In the genomic region with DNA sequence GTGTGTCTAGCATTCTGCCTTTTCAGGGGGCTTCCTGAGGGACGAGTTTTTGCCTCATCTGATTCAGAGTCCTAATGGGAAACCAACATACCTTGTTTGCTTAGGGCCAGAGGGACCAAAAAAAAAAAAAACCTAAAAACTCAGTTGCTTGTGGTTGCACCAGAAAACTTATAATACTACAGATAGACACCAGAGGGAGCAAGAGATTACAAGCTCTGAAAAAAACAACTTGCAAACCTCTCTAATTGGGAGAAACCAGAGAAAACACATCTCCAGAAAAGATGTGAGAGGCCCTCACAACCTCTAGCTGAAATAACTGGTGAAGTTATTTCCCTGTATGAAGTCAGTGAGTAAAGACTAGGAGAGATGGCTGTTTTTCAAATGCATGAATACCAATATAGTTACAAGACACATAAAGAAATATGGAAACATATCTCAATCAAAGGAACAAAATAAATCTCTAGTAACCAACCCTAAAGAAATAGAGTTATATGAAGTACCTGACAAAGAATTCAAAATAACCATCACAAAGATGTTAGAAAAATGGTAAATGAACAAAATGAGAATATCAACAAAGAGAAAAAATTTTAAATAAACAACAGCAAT, we compare ENCODE assay signal across 8 cellular contexts.
DNase-seq lines count a peak whose midpoint lies in the region; ATAC-seq and TF ChIP-seq lines count a peak whose summit lies in the region.

No MANE protein-coding gene starts in this region.

- H3K27ac ChIP-seq in PC-9 (no peak overlapping the region), thoracic aorta (no peak overlapping the region)

- POLR2A ChIA-PET in PC-9 (lab: Charles Lee; ENCODE audit: unreplicated experiment), result no interaction called here

- no peaks in the 10 kb centered on the region for H3F3A ChIP-seq in PC-9 (ENCODE audit: insufficient read depth, low read depth)

- DNase-seq in AG10803 (ENCODE audit: low read depth) (peak; percentile 64), HFF-Myc (ENCODE audit: extremely low read depth, low read depth) (no peak), PC-9 (peak in 1 of 2 experiments; percentile 8), fibroblast of the aortic adventitia (ENCODE audit: low read depth) (peak; percentile 82), thoracic aorta (ENCODE audit: low spot score) (no peak), C1 segment of cervical spinal cord (lab: John Stamatoyannopoulos, UW) (no peak), HK-2 (ENCODE audit: unreplicated experiment) (no peak)
- DNase-seq in activated CD4-positive, alpha-beta T cell treated with anti-CD3 and anti-CD28 coated beads, Interleukin-2, amount 50 U/mL, for 1 hour, result no peak

- CTCF ChIA-PET in PC-9 (lab: Charles Lee), result interaction anchor here (0.6 to 2.7 kb wide), 11 partner anchors 185 to 818 kb away, joined by 3 to 13 read pairs (median 5); no protein-coding TSS in a partner anchor

- H3K4me1 ChIP-seq in PC-9 (replicated peaks; ENCODE audit: insufficient read depth), result no peaks in the 10 kb centered on the region
- H3K4me1 ChIP-seq in thoracic aorta (ENCODE audit: control insufficient read depth in 1 of 2, low read depth in 2 of 2), result no peaks in the 10 kb centered on the region

- no TSS peak for BruUV-seq in PC-9 (replicated peaks; lab: Mats Ljungman, UMichigan)

- H3K27me3 ChIP-seq in PC-9 (ENCODE audit: insufficient read depth, low read depth) (no peaks in the 10 kb centered on the region), thoracic aorta (replicated peaks; ENCODE audit: insufficient read depth) (no peaks in the 10 kb centered on the region)

- no peak overlapping the region for H3K4me2 ChIP-seq in PC-9

- H3K4me3 ChIP-seq in AG10803 (ENCODE audit: low read length), result no peak overlapping the region
- no peak overlapping the region for H3K4me3 ChIP-seq in HFF-Myc (replicated peaks; ENCODE audit: low read depth, low read length)
- no peak overlapping the region for H3K4me3 ChIP-seq in PC-9
- no peak overlapping the region for H3K4me3 ChIP-seq in fibroblast of the aortic adventitia (ENCODE audit: low read depth, low read length)
- no peak overlapping the region for H3K4me3 ChIP-seq in thoracic aorta

- 0 out of 2 replicates have a peak, but pooled peaks cover 4% of the 10 kb centered on the region for H3K9me2 ChIP-seq in PC-9 (ENCODE audit: insufficient read depth)

- H4K20me1 ChIP-seq in PC-9 (ENCODE audit: insufficient read depth), result no peaks in the 10 kb centered on the region

- H2AFZ ChIP-seq in PC-9, result no peak overlapping the region

- 0 out of 2 replicates have a peak, but pooled peaks cover 3% of the 10 kb centered on the region for H3K9me3 ChIP-seq in PC-9 (ENCODE audit: insufficient read depth, low read depth)
- peaks cover 4% of the 10 kb centered on the region for H3K9me3 ChIP-seq in thoracic aorta

- no peaks in the 10 kb centered on the region for H3K79me2 ChIP-seq in PC-9 (ENCODE audit: low read depth)

- intact Hi-C loops in PC-9 (cut with micrococcal nuclease; ENCODE audit: unreplicated experiment), result loop anchor here (1.0 to 10.0 kb wide), 6 partner anchors 195 to 1004 kb away; no protein-coding TSS in a partner anchor

- no peak for ATAC-seq in thoracic aorta (ENCODE audit: insufficient number of reproducible peaks, low FRiP score, low read depth)

- TF ChIP-seq CTCF in AG10803 (conservative IDR thresholded peaks at IDR 0.05; ENCODE audit: low read length), result peak; percentile 75
- peak; percentile 48 for TF ChIP-seq CTCF in HFF-Myc (IDR thresholded peaks at IDR 0.05; ENCODE audit: low read depth, low read length, missing control alignments)
- peak; percentile 87 for TF ChIP-seq CTCF in PC-9 (conservative IDR thresholded peaks at IDR 0.05)
- peak; percentile 61 for TF ChIP-seq CTCF in fibroblast of the aortic adventitia (IDR thresholded peaks at IDR 0.05; ENCODE audit: insufficient read depth, low read length)
- TF ChIP-seq CTCF in thoracic aorta (IDR thresholded peaks at IDR 0.05), result peak; percentile 27

- H3K36me3 ChIP-seq in PC-9 (ENCODE audit: low read depth), result no peaks in the 10 kb centered on the region
- H3K36me3 ChIP-seq in thoracic aorta, result no peaks in the 10 kb centered on the region

Comparison
In these comparisons a context has a peak if more than half of its experiments do, and no peak if none do; other contexts are left out.
1. DNase-seq: peak in AG10803 (single experiment) and fibroblast of the aortic adventitia (single experiment); none in HFF-Myc (single experiment), thoracic aorta (single experiment), C1 segment of cervical spinal cord (0 of 14), HK-2 (single experiment) and activated CD4-positive, alpha-beta T cell treated with anti-CD3 and anti-CD28 coated beads, Interleukin-2, amount 50 U/mL, for 1 hour (single experiment).
2. CTCF ChIP-seq: peak in every context shown above with its lines; median percentile 87 in PC-9; 75 in AG10803; 61 in fibroblast of the aortic adventitia; 48 in HFF-Myc; 27 in thoracic aorta.